31 cellular contexts compared by ENCODE assay signal in genomic region chr1:114728553-114728952, GRCh38. TPM values are rescaled to one million over a fixed set of nuclear protein-coding genes. Genes with fewer than 3 reads are reported as not detected.
"Had no signal": no experiment of that assay in that cellular context is flagged by ENCODE, and none has a peak within 500 bp of the region (broad histone marks: within the 10 kb centered on the region; RNA-seq: fewer than 3 reads in every experiment).

No MANE protein-coding gene starts in this region.

- H3K4me3 ChIP-seq: pancreas, right atrium auricular region, tibial nerve had no signal

- H3K4me1 ChIP-seq: pancreas had no signal

- H3K27me3 ChIP-seq: brain microvascular endothelial cell, pancreas, right atrium auricular region, tibial nerve had no signal

- H3K27ac Mint-ChIP-seq: immature natural killer cell; mesothelial cell of epicardium; T-helper 1 cell treated with Interleukin-12 subunit alpha and Interleukin-12 subunit beta and Interleukin-4 antibody, amounts not matched to agents 30 μg/mL and 1 μg/mL, for 36 hours had no signal

- DNase-seq: activated CD4-positive, alpha-beta T cell treated with anti-CD3 and anti-CD28 coated beads, Interleukin-2, amount 50 U/mL, for 1 hour; activated CD4-positive, CD25-positive, alpha-beta regulatory T cell treated with anti-CD3 and anti-CD28 coated beads, Interleukin-2, amount 50 U/mL, for 72 hours; activated CD8-positive, alpha-beta T cell treated with anti-CD3 and anti-CD28 coated beads for 36 hours; activated gamma-delta T cell treated with Interleukin-2 at 50 U/mL for 16 hours; brain microvascular endothelial cell; head of caudate nucleus; hypothalamus; immature natural killer cell; kidney; left colon; mammary epithelial cell; naive B cell; pancreas; SK-N-SH; stimulated activated CD4-positive, alpha-beta T cell treated with anti-CD3 and anti-CD28 coated beads, Interleukin-2, amount 100 ng/mL, for 48 hours; stimulated activated naive CD8-positive, alpha-beta T cell treated with anti-CD3 and anti-CD28 coated beads, Interleukin-15, amount 100 ng/mL, for 72 hours; SW 1271; T1000 had no signal

- H3K9me3 ChIP-seq: pancreas, right atrium auricular region, SK-N-SH, tibial nerve had no signal

- H3K4me3 Mint-ChIP-seq: activated CD8-positive, alpha-beta T cell treated with anti-CD3 and anti-CD28 coated beads for 36 hours; immature natural killer cell; mesothelial cell of epicardium; naive B cell; stimulated activated naive CD8-positive, alpha-beta T cell treated with anti-CD3 and anti-CD28 coated beads, Interleukin-15, amount 100 ng/mL, for 72 hours; T-helper 1 cell treated with Interleukin-12 subunit alpha and Interleukin-12 subunit beta and Interleukin-4 antibody, amounts not matched to agents 30 μg/mL and 1 μg/mL, for 36 hours had no signal

- H3K9me3 Mint-ChIP-seq: activated CD8-positive, alpha-beta T cell treated with anti-CD3 and anti-CD28 coated beads for 36 hours; activated naive CD4-positive, alpha-beta T cell treated with anti-CD3 and anti-CD28 coated beads, Interleukin-2, amount 50 U/mL, for 72 hours; immature natural killer cell; mesothelial cell of epicardium; naive B cell; stimulated activated naive CD8-positive, alpha-beta T cell treated with anti-CD3 and anti-CD28 coated beads, Interleukin-15, amount 100 ng/mL, for 72 hours; T-helper 1 cell treated with Interleukin-12 subunit alpha and Interleukin-12 subunit beta and Interleukin-4 antibody, amounts not matched to agents 30 μg/mL and 1 μg/mL, for 36 hours had no signal

- H3K27ac ChIP-seq: brain microvascular endothelial cell, pancreas, right atrium auricular region, tibial nerve had no signal

- H3K4me1 Mint-ChIP-seq: mesothelial cell of epicardium had no signal

- ATAC-seq: activated CD8-positive, alpha-beta T cell treated with anti-CD3 and anti-CD28 coated beads for 36 hours; activated naive CD4-positive, alpha-beta T cell treated with anti-CD3 and anti-CD28 coated beads, Interleukin-2, amount 50 U/mL, for 72 hours; left colon; pancreas; stimulated activated naive CD8-positive, alpha-beta T cell treated with anti-CD3 and anti-CD28 coated beads, Interleukin-15, amount 100 ng/mL, for 72 hours had no signal

- H3K27me3 Mint-ChIP-seq: activated CD8-positive, alpha-beta T cell treated with anti-CD3 and anti-CD28 coated beads for 36 hours; naive B cell; stimulated activated naive CD8-positive, alpha-beta T cell treated with anti-CD3 and anti-CD28 coated beads, Interleukin-15, amount 100 ng/mL, for 72 hours had no signal

RNA-seq across cellular contexts. Expression of gene AMPD1, which starts 33.2 kb away (rescaled TPM):
- total RNA-seq: activated CD8-positive, alpha-beta T cell treated with anti-CD3 and anti-CD28 coated beads for 36 hours; activated naive CD4-positive, alpha-beta T cell treated with anti-CD3 and anti-CD28 coated beads, Interleukin-2, amount 50 U/mL, for 72 hours; astrocyte; endothelial cell of umbilical vein; fibroblast of lung; fibroblast of villous mesenchyme; liver; mammary epithelial cell; mesothelial cell of epicardium; pulmonary artery endothelial cell; right atrium auricular region; temporal lobe; tibial nerve had no signal
- polyA plus RNA-seq: endothelial cell of umbilical vein, fibroblast of lung, immature natural killer cell, mammary epithelial cell, neural cell, pancreas, SK-N-SH had no signal
